In genomic region chr12:26275313-26276257, GRCh38 we compare ENCODE assay signal across 10 cellular contexts.
DNase-seq lines count a peak whose midpoint lies in the region; ATAC-seq, FAIRE-seq and TF ChIP-seq lines count a peak whose summit lies in the region.
"Had no signal": no experiment of that assay in that cellular context is flagged by ENCODE, and none has a peak within 500 bp of the region (broad histone marks: within the 10 kb centered on the region; RNA-seq: fewer than 3 reads in every experiment).

No MANE protein-coding gene starts in this region.

- DNase-seq in CD14-positive monocyte (ENCODE audit: low spot score) (no peak), PC-3 (peak; percentile 91), epithelial cell of prostate (ENCODE audit: low read depth, low spot score) (peak; percentile 34), pancreas (no peak), Ammon's horn (ENCODE audit: low spot score) (no peak), inferior parietal cortex (ENCODE audit: extremely low spot score) (no peak), cerebellar cortex (ENCODE audit: low spot score) (no peak)

- FAIRE-seq in pancreas (lab: Jason Lieb, UNC): no peak

- H3K27me3 Mint-ChIP-seq in CD14-positive monocyte (ENCODE audit: low read depth in 3 of 3): peaks cover 0 to 3% (median 2%) of the 10 kb centered on the region in 3 donors

- H3K27ac Mint-ChIP-seq in CD14-positive monocyte: peak overlapping the region; percentile 94 to 99 (median 97)
- H3K27ac Mint-ChIP-seq: activated naive CD4-positive, alpha-beta T cell treated with anti-CD3 and anti-CD28 coated beads, Interleukin-2, amount 50 U/mL, for 24 hours had no signal

- H3K4me2 ChIP-seq in PC-3 (ENCODE audit: low read length): peak overlapping the region; percentile 47

- WGBS in pancreas, 2 donors: 84% methylated on average over 12 of the region's 12 CpGs

- intact Hi-C loops in CD14-positive monocyte (cut with micrococcal nuclease) (loop anchor here in 1 of 2 donors (2.0 to 10.0 kb wide), 3 partner anchors 23 to 199 kb away; partner anchors contain the start of gene BHLHE41), PC-3 (cut with micrococcal nuclease) (loop anchor here (10.0 kb wide), 1 partner anchor 359 kb away; no protein-coding TSS in a partner anchor), pancreas (cut with DNase I) (no loop called here)

- POLR2A ChIA-PET in PC-3 (lab: Charles Lee; ENCODE audit: unreplicated experiment): interaction anchor here (1.1 to 1.7 kb wide), 2 partner anchors 122 to 161 kb away, joined by 7 to 10 read pairs; no protein-coding TSS in a partner anchor

- TF ChIP-seq CTCF in CD14-positive monocyte (IDR thresholded peaks at IDR 0.05) (no peak), PC-3 (conservative IDR thresholded peaks at IDR 0.05; ENCODE audit: low read depth, low read length) (no peak), pancreas (IDR thresholded peaks at IDR 0.05) (no peak)

- H3K4me3 Mint-ChIP-seq in CD14-positive monocyte: peak overlapping the region; percentile 6 to 67
- H3K4me3 Mint-ChIP-seq: activated naive CD4-positive, alpha-beta T cell treated with anti-CD3 and anti-CD28 coated beads, Interleukin-2, amount 50 U/mL, for 24 hours; stimulated activated naive CD8-positive, alpha-beta T cell treated with anti-CD3 and anti-CD28 coated beads, Interleukin-15, amount 100 ng/mL, for 72 hours had no signal

- H3K9me2 ChIP-seq in PC-3 (replicated peaks; ENCODE audit: low read length): no peaks in the 10 kb centered on the region

- H3K9me3 Mint-ChIP-seq in CD14-positive monocyte: peaks cover 0 to 2% (median 0%) of the 10 kb centered on the region in 7 donors
- H3K9me3 Mint-ChIP-seq: activated naive CD4-positive, alpha-beta T cell treated with anti-CD3 and anti-CD28 coated beads, Interleukin-2, amount 50 U/mL, for 24 hours; stimulated activated naive CD8-positive, alpha-beta T cell treated with anti-CD3 and anti-CD28 coated beads, Interleukin-15, amount 100 ng/mL, for 72 hours had no signal

- H3K4me1 Mint-ChIP-seq in CD14-positive monocyte: peaks cover 55% of the 10 kb centered on the region
- H3K4me1 Mint-ChIP-seq: activated naive CD4-positive, alpha-beta T cell treated with anti-CD3 and anti-CD28 coated beads, Interleukin-2, amount 50 U/mL, for 24 hours had no signal

- H3K9me3 ChIP-seq in PC-3 (ENCODE audit: low read length) (no peaks in the 10 kb centered on the region), pancreas (no peaks in the 10 kb centered on the region)

- H3K27me3 ChIP-seq in PC-3 (ENCODE audit: low read length): no peaks in the 10 kb centered on the region
- no peaks in the 10 kb centered on the region for H3K27me3 ChIP-seq in pancreas

- H3K27ac ChIP-seq in PC-3 (ENCODE audit: low read length) (peak overlapping the region; percentile 94), epithelial cell of prostate (peak overlapping the region; percentile 94), pancreas (peak overlapping the region; percentile 80 to 86 (median 82))

- H3K4me3 ChIP-seq in PC-3 (ENCODE audit: low read length) (no peak overlapping the region), pancreas (no peak overlapping the region)

- peaks cover 2 to 3% of the 10 kb centered on the region in 2 donors for H3K36me3 Mint-ChIP-seq in CD14-positive monocyte
- H3K36me3 Mint-ChIP-seq: activated naive CD4-positive, alpha-beta T cell treated with anti-CD3 and anti-CD28 coated beads, Interleukin-2, amount 50 U/mL, for 24 hours had no signal

- CTCF ChIA-PET in PC-3 (lab: Charles Lee): interaction anchor here (0.6 to 2.3 kb wide), 5 partner anchors 152 to 426 kb away, joined by 3 to 19 read pairs (median 5); no protein-coding TSS in a partner anchor

- H3K36me3 ChIP-seq in PC-3 (ENCODE audit: low read depth, low read length) (no peaks in the 10 kb centered on the region), pancreas (no peaks in the 10 kb centered on the region)

- peaks cover 11% of the 10 kb centered on the region for H3F3A ChIP-seq in PC-3 (ENCODE audit: low read length, unreplicated experiment)

- H4K20me1 ChIP-seq in PC-3 (ENCODE audit: low read length): no peaks in the 10 kb centered on the region

- peak overlapping the region; percentile 81 for H3K9ac ChIP-seq in PC-3 (ENCODE audit: low read length)

- H2AFZ ChIP-seq in PC-3 (ENCODE audit: low read length): peak overlapping the region; percentile 3; the same call in 1 of the 2 replicates

- H3K79me2 ChIP-seq in PC-3 (ENCODE audit: low read length): no peaks in the 10 kb centered on the region

- no TSS peak for BruUV-seq in PC-3 (replicated peaks; lab: Mats Ljungman, UMichigan)

- no peak; the same call in 1 of the 2 replicates for ATAC-seq in PC-3
- ATAC-seq in pancreas: no peak
- ATAC-seq in HG03045 (IDR thresholded peaks at IDR 0.05; ENCODE audit: unreplicated experiment): no peak

- H3K4me1 ChIP-seq in PC-3 (ENCODE audit: insufficient read depth, low read length) (peaks cover 57% of the 10 kb centered on the region), pancreas (peaks cover 5 to 30% (median 5%) of the 10 kb centered on the region in 3 donors)

Comparison
In these comparisons a context has a peak if more than half of its experiments do, and no peak if none do; other contexts are left out.
1. DNase-seq: peak in PC-3 (single experiment) and epithelial cell of prostate (single experiment); none in CD14-positive monocyte (single experiment), pancreas (0 of 6), Ammon's horn (single experiment), inferior parietal cortex (single experiment) and cerebellar cortex (single experiment).
2. Peak in every context shown above with its lines, with median percentiles within 50 percentile points of each other: H3K27ac ChIP-seq.